14 cellular contexts compared by ENCODE assay signal in genomic region chr7:67359900-67360299, GRCh38.
"Had no signal": no experiment of that assay in that cellular context is flagged by ENCODE, and none has a peak within 500 bp of the region (broad histone marks: within the 10 kb centered on the region; RNA-seq: fewer than 3 reads in every experiment).

No MANE protein-coding gene starts in this region.

- H3K27ac Mint-ChIP-seq: activated CD4-positive, alpha-beta memory T cell treated with anti-CD3 and anti-CD28 coated beads, Interleukin-2, amount 10 ng/mL, durations not matched to agents 7 days and 5 days; activated CD4-positive, alpha-beta T cell treated with anti-CD3 and anti-CD28 coated beads for 36 hours; stimulated activated naive B cell treated with anti-CD40 and anti-IgM and Interleukin-4, amounts not matched to agents 10 μg/mL and 1 μg/mL and 100 μg/mL, for 72 hours had no signal

- H3K4me3 Mint-ChIP-seq: activated CD4-positive, alpha-beta memory T cell treated with anti-CD3 and anti-CD28 coated beads, Interleukin-2, amount 10 ng/mL, durations not matched to agents 7 days and 5 days; activated CD4-positive, alpha-beta T cell treated with anti-CD3 and anti-CD28 coated beads for 36 hours; stimulated activated naive B cell treated with anti-CD40 and anti-IgM and Interleukin-4, amounts not matched to agents 10 μg/mL and 1 μg/mL and 100 μg/mL, for 72 hours had no signal

- ATAC-seq: activated CD4-positive, alpha-beta T cell treated with anti-CD3 and anti-CD28 coated beads for 36 hours; lower lobe of right lung; stimulated activated naive B cell treated with anti-CD40 and anti-IgM and Interleukin-4, amounts not matched to agents 10 μg/mL and 1 μg/mL and 100 μg/mL, for 72 hours had no signal

- H3K4me3 ChIP-seq: coronary artery, lower lobe of right lung, transverse colon had no signal

- H3K36me3 ChIP-seq: lower lobe of right lung, neutrophil, transverse colon had no signal

- H3K4me1 ChIP-seq: lower lobe of right lung, transverse colon had no signal

- H3K27ac ChIP-seq: coronary artery, lower lobe of right lung, neutrophil, transverse colon had no signal

- DNase-seq: activated CD4-positive, alpha-beta memory T cell treated with anti-CD3 and anti-CD28 coated beads, Interleukin-2, amount 10 ng/mL, durations not matched to agents 7 days and 5 days; activated CD4-positive, alpha-beta T cell treated with anti-CD3 and anti-CD28 coated beads for 36 hours; activated T-cell treated with anti-CD3 and anti-CD28 coated beads, Interleukin-2, amount 50 U/mL, for 48 hours; effector CD8-positive, alpha-beta T cell; hippocampal formation; kidney glomerular epithelial cell; lower lobe of right lung; naive B cell; right cardiac atrium; stimulated activated naive B cell treated with anti-CD40 and anti-IgM and Interleukin-4, amounts not matched to agents 10 μg/mL and 1 μg/mL and 100 μg/mL, for 72 hours; substantia nigra; transverse colon had no signal

- H3K27me3 ChIP-seq: transverse colon had no signal

- H3K27me3 Mint-ChIP-seq: activated CD4-positive, alpha-beta memory T cell treated with anti-CD3 and anti-CD28 coated beads, Interleukin-2, amount 10 ng/mL, durations not matched to agents 7 days and 5 days; activated CD4-positive, alpha-beta T cell treated with anti-CD3 and anti-CD28 coated beads for 36 hours; naive B cell; stimulated activated naive B cell treated with anti-CD40 and anti-IgM and Interleukin-4, amounts not matched to agents 10 μg/mL and 1 μg/mL and 100 μg/mL, for 72 hours had no signal

- H3K4me1 Mint-ChIP-seq: activated CD4-positive, alpha-beta memory T cell treated with anti-CD3 and anti-CD28 coated beads, Interleukin-2, amount 10 ng/mL, durations not matched to agents 7 days and 5 days; activated CD4-positive, alpha-beta T cell treated with anti-CD3 and anti-CD28 coated beads for 36 hours; stimulated activated naive B cell treated with anti-CD40 and anti-IgM and Interleukin-4, amounts not matched to agents 10 μg/mL and 1 μg/mL and 100 μg/mL, for 72 hours had no signal
